8 cellular contexts compared by ENCODE assay signal in the genomic region with DNA sequence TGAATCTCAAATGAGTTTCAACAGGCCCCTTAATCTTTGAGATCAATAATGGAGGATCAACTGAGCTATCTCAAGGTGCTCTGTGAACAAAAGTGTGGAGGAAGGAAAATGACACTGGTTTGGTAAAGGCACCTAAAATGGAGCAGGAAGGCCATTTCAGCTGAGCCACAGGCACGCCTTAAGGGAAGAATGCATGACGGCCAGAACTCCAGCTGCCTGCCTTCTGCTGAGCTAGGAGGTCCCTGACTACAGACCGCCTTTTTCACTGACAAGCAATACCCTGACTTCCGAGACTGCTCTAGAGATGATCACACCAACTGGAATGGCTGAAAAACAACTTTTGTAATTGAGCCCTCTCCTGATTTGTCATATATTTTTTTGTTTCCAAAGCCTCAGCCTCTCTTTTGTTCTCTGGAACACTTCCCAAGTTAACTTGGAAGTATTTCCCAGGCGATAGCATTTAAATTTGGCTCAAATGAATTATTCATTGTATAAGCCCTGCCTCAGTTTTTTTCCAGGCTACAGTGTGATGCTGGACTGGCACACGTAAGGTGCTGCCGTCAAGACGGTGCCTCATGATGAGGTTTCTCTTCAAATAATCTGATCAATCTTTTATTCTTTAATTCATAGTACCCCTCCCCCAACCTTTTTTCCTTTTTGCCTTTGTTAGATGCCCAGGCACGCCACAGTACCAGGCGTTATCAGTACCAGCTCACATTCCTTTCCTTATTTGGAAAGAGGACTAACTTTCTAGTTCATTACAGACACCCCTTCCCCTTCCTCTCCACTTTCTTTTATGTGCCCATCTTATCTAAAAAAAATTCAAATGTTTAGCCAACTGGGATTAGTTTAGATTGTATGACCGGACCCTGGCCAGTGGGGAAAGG.
DNase-seq lines count a peak whose midpoint lies in the region; ATAC-seq, FAIRE-seq and TF ChIP-seq lines count a peak whose summit lies in the region.
"Not testable (repeated sequence)": the region's sequence is repeated elsewhere in the genome, so short reads cannot be mapped to it uniquely, and the experiment has no call there.

No MANE protein-coding gene starts in this region.

- not testable (repeated sequence) for H3K18ac ChIP-seq in IMR-90 (ENCODE audit: low read depth, low read length); H1 (ENCODE audit: extremely low read depth, low read length)

- not testable (repeated sequence) for H3K4me1 ChIP-seq in IMR-90 (ENCODE audit: control insufficient read depth, insufficient read depth, low read length); H1 (replicated peaks in 1 of 4; ENCODE audit: control insufficient read depth in 3 of 4, insufficient read depth in 4 of 4, low read length in 3 of 4); HepG2 (ENCODE audit: insufficient read depth, low read length)

- peak; percentile 7 for DNase-seq in AG09319 (ENCODE audit: extremely low read depth, low read depth)
- DNase-seq in IMR-90, result peak; percentile 10
- DNase-seq in amniotic epithelial cell (ENCODE audit: low read depth), result peak; percentile 33
- DNase-seq in H1 (ENCODE audit: low read depth in 1 of 2, low spot score in 2 of 2), result not testable (repeated sequence)
- peak; percentile 74 for DNase-seq in cardiac septum (ENCODE audit: low spot score)
- peak; percentile 0 for DNase-seq in HepG2 (ENCODE audit: low spot score)
- peak; percentile 22 for DNase-seq in omental fat pad (ENCODE audit: low spot score)
- peak; percentile 41 for DNase-seq in superior temporal gyrus (ENCODE audit: extremely low spot score)

- H3K79me1 ChIP-seq in IMR-90 (ENCODE audit: low read depth in 1 of 2, low read length in 2 of 2); H1 (ENCODE audit: low read depth, low read length): not testable (repeated sequence)

- not testable (repeated sequence) for TF ChIP-seq EP300 in H1 (IDR thresholded peaks at IDR 0.05; ENCODE audit: borderline replicate concordance in 1 of 2, low read depth in 2 of 2, low read length in 2 of 2); HepG2 (IDR thresholded peaks at IDR 0.05; ENCODE audit: low read depth in 2 of 2, low read length in 2 of 2); HepG2 (CRISPR knock-in tag; IDR thresholded peaks at IDR 0.05; ENCODE audit: borderline replicate concordance)

- H2BK120ac ChIP-seq in IMR-90 (ENCODE audit: low read depth, low read length); H1 (replicated peaks; ENCODE audit: low read depth, low read length): not testable (repeated sequence)

- not testable (repeated sequence) for BruUV-seq in IMR-90 (replicated peaks; lab: Mats Ljungman, UMichigan); HepG2 (replicated peaks; lab: Mats Ljungman, UMichigan)

- H3K4me3 ChIP-seq in IMR-90 (ENCODE audit: insufficient read depth, low read depth, low read length); H1 (ENCODE audit: extremely low read depth in 1 of 4, insufficient read depth in 2 of 4, low read depth in 3 of 4, low read length in 4 of 4); HepG2 (replicated peaks in 1 of 3; ENCODE audit: insufficient read depth in 1 of 3, low read depth in 2 of 3, low read length in 3 of 3): not testable (repeated sequence)

- ATAC-seq in IMR-90 (ENCODE audit: low read depth) (peak; percentile 97), omental fat pad (ENCODE audit: low FRiP score) (peak; percentile 97)
- ATAC-seq in HepG2, result not testable (repeated sequence)

- POLR2A ChIA-PET in IMR-90 (lab: Charles Lee; ENCODE audit: unreplicated experiment); H1 (lab: Charles Lee; ENCODE audit: partially characterized antibody); HepG2 (lab: Yijun Ruan, JAX): not testable (repeated sequence)

- not testable (repeated sequence) for TF ChIP-seq POLR2A in IMR-90 (IDR thresholded peaks at IDR 0.05; ENCODE audit: low read depth, low read length); H1 (IDR thresholded peaks at IDR 0.05; ENCODE audit: control extremely low read depth in 1 of 2, low read depth in 2 of 2, low read length in 2 of 2); HepG2 (IDR thresholded peaks at IDR 0.05; ENCODE audit: insufficient read depth in 1 of 2, low read depth in 2 of 2, low read length in 2 of 2)

- not testable (repeated sequence) for H2BK20ac ChIP-seq in IMR-90 (ENCODE audit: low read depth, low read length); H1 (ENCODE audit: low read length)

- not testable (repeated sequence) for H2AK5ac ChIP-seq in IMR-90 (ENCODE audit: low read depth, low read length); H1 (ENCODE audit: low read depth, low read length)

- not testable (repeated sequence) for TF ChIP-seq RAD21 in IMR-90 (IDR thresholded peaks at IDR 0.05; ENCODE audit: low read length); H1 (IDR thresholded peaks at IDR 0.05 in 1 of 2, conservative IDR thresholded peaks at IDR 0.05 in 1 of 2; ENCODE audit: low read depth in 2 of 2, low read length in 2 of 2); HepG2 (CRISPR knock-in tag; IDR thresholded peaks at IDR 0.05)

- not testable (repeated sequence) for H4K8ac ChIP-seq in IMR-90 (ENCODE audit: low read depth in 2 of 2, low read length in 2 of 2); H1 (ENCODE audit: extremely low read depth, insufficient read depth, low read length)

- H4K20me1 ChIP-seq in IMR-90 (ENCODE audit: insufficient read depth, low read length); H1 (replicated peaks in 1 of 2; ENCODE audit: control insufficient read depth in 1 of 2, insufficient read depth in 2 of 2, low read length in 2 of 2); HepG2 (ENCODE audit: insufficient read depth, low read length): not testable (repeated sequence)

- H3K4ac ChIP-seq in IMR-90 (ENCODE audit: low read depth, low read length); H1 (replicated peaks; ENCODE audit: insufficient read length, low read depth, low read length): not testable (repeated sequence)

- not testable (repeated sequence) for H3K56ac ChIP-seq in IMR-90 (ENCODE audit: extremely low read depth, insufficient read depth, low read length); H1 (replicated peaks; ENCODE audit: insufficient read length, low read depth, low read length)

- H2AK9ac ChIP-seq in IMR-90 (replicated peaks; ENCODE audit: low read depth, low read length, poor library complexity), result not testable (repeated sequence)

- no CpG with 5 or more reads among the region's 11 CpGs for WGBS in IMR-90 (ENCODE audit: extremely low coverage in 2 of 2, insufficient read length in 1 of 2), 2 experiments
- WGBS in H1 (ENCODE audit: extremely low coverage in 1 of 2, insufficient coverage in 1 of 2, insufficient read length in 1 of 2, insufficient replicate concordance in 2 of 2, low coverage in 1 of 2, low lambda C conversion rate in 2 of 2, missing lambda C conversion rate in 1 of 2), 2 experiments, result 36% methylated on average over 2 of the region's 11 CpGs; no CpG with 5 or more reads in 1 of the 2 experiments
- 97% methylated on average over 2 of the region's 11 CpGs for WGBS in HepG2 (ENCODE audit: low lambda C conversion rate)

- dilution Hi-C loops in IMR-90 (cut with HindIII; ENCODE audit: low sequenced_read_pairs, unreplicated experiment), result not testable (repeated sequence)

- H3K23ac ChIP-seq in IMR-90 (ENCODE audit: low read depth, low read length); H1 (ENCODE audit: insufficient read length): not testable (repeated sequence)

- H2BK12ac ChIP-seq in H1 (ENCODE audit: low read depth, low read length), result peak overlapping the region; percentile 53; the same call in 1 of the 2 replicates

- not testable (repeated sequence) for H3K27me3 ChIP-seq in IMR-90 (ENCODE audit: control insufficient read depth, insufficient read depth, low read length); H1 (replicated peaks in 1 of 4; ENCODE audit: control insufficient read depth in 3 of 4, extremely low read depth in 1 of 4, insufficient read depth in 3 of 4, low read length in 3 of 4); HepG2 (ENCODE audit: control insufficient read depth in 1 of 2, insufficient read depth in 2 of 2, low read length in 2 of 2)

- H3K9ac ChIP-seq in IMR-90 (ENCODE audit: low read depth, low read length); H1 (replicated peaks in 1 of 4; ENCODE audit: extremely low read depth in 1 of 4, low read depth in 3 of 4, low read length in 3 of 4); HepG2 (ENCODE audit: insufficient read depth, low read depth, low read length): not testable (repeated sequence)

- H3K9me1 ChIP-seq in IMR-90 (ENCODE audit: insufficient read depth, low read length), result not testable (repeated sequence)

- not testable (repeated sequence) for H3K79me2 ChIP-seq in H1 (ENCODE audit: control insufficient read depth in 1 of 2, insufficient read depth in 2 of 2, low read length in 2 of 2); HepG2 (ENCODE audit: insufficient read depth, low read length)

- H3K27ac ChIP-seq in IMR-90 (ENCODE audit: insufficient read depth, low read length); HepG2 (ENCODE audit: extremely low read length, insufficient read depth, low read length): not testable (repeated sequence)
- H3K27ac ChIP-seq in H1 (ENCODE audit: low read depth, low read length), result peak overlapping the region; percentile 45; the same call in 1 of the 2 replicates

- not testable (repeated sequence) for H2BK15ac ChIP-seq in IMR-90 (ENCODE audit: low read depth, low read length); H1 (ENCODE audit: low read length)

- not testable (repeated sequence) for H3K36me3 ChIP-seq in IMR-90 (ENCODE audit: control insufficient read depth, insufficient read depth, low read length); H1 (ENCODE audit: control insufficient read depth in 2 of 4, insufficient read depth in 4 of 4, low read length in 3 of 4); HepG2 (replicated peaks in 1 of 2; ENCODE audit: control insufficient read depth in 1 of 2, insufficient read depth in 2 of 2, low read length in 2 of 2)

- H2AFZ ChIP-seq in IMR-90 (replicated peaks; ENCODE audit: low read length, poor library complexity); H1 (ENCODE audit: low read length); HepG2 (ENCODE audit: low read length): not testable (repeated sequence)

- H4K91ac ChIP-seq in IMR-90 (ENCODE audit: insufficient read depth, low read depth, low read length); H1 (replicated peaks; ENCODE audit: insufficient read length, low read length): not testable (repeated sequence)

- TF ChIP-seq CTCF in AG09319 (IDR thresholded peaks at IDR 0.05; ENCODE audit: low read depth, low read length); IMR-90 (conservative IDR thresholded peaks at IDR 0.05; ENCODE audit: low read depth, low read length); H1 (IDR thresholded peaks at IDR 0.05; ENCODE audit: control extremely low read depth in 1 of 3, insufficient read depth in 1 of 3, low read depth in 1 of 3, low read length in 3 of 3); HepG2 (CRISPR knock-in tag; IDR thresholded peaks at IDR 0.05); omental fat pad (IDR thresholded peaks at IDR 0.05): not testable (repeated sequence)

- CTCF ChIA-PET in IMR-90 (lab: Yijun Ruan, JAX); H1 (lab: Charles Lee; ENCODE audit: partially characterized antibody); HepG2 (lab: Yijun Ruan, JAX; ENCODE audit: low intra/inter-chr PET ratio, low total read pairs): not testable (repeated sequence)

- H3K9me3 ChIP-seq in IMR-90 (ENCODE audit: control insufficient read depth, insufficient read depth, low read length); H1 (ENCODE audit: insufficient read depth in 2 of 2, low read depth in 1 of 2, low read length in 1 of 2); HepG2 (ENCODE audit: low read length): not testable (repeated sequence)

- H3K23me2 ChIP-seq in H1 (ENCODE audit: low read depth, low read length), result not testable (repeated sequence)

- in situ Hi-C loops in IMR-90 (cut with MboI; ENCODE audit: low sequenced_read_pairs); HepG2 (cut with HindIII; ENCODE audit: extremely low pct_ligation_motif_present, low pct_unique_long_range_greater_than_20kb): not testable (repeated sequence)

- peak; percentile 57 for FAIRE-seq in H1 (lab: Jason Lieb, UNC)
- FAIRE-seq in HepG2 (lab: Jason Lieb, UNC), result not testable (repeated sequence)

- H3K14ac ChIP-seq in IMR-90 (replicated peaks; ENCODE audit: low read depth, low read length); H1 (ENCODE audit: insufficient read length): not testable (repeated sequence)

- H2BK5ac ChIP-seq in IMR-90 (ENCODE audit: low read depth, low read length, poor library complexity, severe bottlenecking); H1 (ENCODE audit: low read depth, low read length): not testable (repeated sequence)

- H4K5ac ChIP-seq in IMR-90 (ENCODE audit: low read depth, low read length); H1 (ENCODE audit: insufficient read length, low read depth, low read length): not testable (repeated sequence)

- H3K4me2 ChIP-seq in IMR-90 (ENCODE audit: low read depth, low read length); H1 (ENCODE audit: insufficient read depth in 1 of 2, low read depth in 2 of 2, low read length in 2 of 2); HepG2 (ENCODE audit: low read depth, low read length): not testable (repeated sequence)

- intact Hi-C loops in IMR-90 (cut with micrococcal nuclease); cardiac septum (cut with DNase I); HepG2 (cut with micrococcal nuclease; ENCODE audit: unreplicated experiment): not testable (repeated sequence)
